In the genomic region with DNA sequence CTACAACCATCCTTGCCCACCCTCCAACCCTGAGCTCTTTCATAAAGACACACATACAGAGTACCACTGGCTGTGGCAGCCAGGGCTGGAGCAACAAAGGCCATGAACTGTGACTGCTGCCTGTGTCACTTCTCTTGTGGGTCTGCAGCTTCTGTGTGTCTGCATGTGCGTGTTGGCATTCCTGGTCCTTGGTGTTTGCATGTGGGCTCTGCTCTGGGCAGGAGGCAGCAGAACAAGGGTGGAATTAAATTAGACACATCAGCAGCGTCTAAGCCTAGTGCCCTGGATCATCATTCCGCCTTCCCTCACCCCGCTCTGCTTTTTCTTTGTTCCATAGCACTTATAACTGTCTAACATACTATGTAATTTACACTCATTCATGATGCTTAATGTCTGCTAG, we compare ENCODE assay signal across 21 cellular contexts.
DNase-seq lines count a peak whose midpoint lies in the region; FAIRE-seq and TF ChIP-seq lines count a peak whose summit lies in the region.
"Had no signal": no experiment of that assay in that cellular context is flagged by ENCODE, and none has a peak within 500 bp of the region (broad histone marks: within the 10 kb centered on the region; RNA-seq: fewer than 3 reads in every experiment).

No MANE protein-coding gene starts in this region.

- H3K27me3 Mint-ChIP-seq in neural progenitor cell (ENCODE audit: insufficient read depth, low read depth): peaks cover 6% of the 10 kb centered on the region
- H3K27me3 Mint-ChIP-seq: B cell; CD4-positive, alpha-beta T cell had no signal

- H4K91ac ChIP-seq in H1 (replicated peaks; ENCODE audit: insufficient read length, low read length): peak overlapping the region; percentile 6

- H3K36me3 ChIP-seq in cardiac muscle cell (no peaks in the 10 kb centered on the region), right atrium auricular region (no peaks in the 10 kb centered on the region), H1 (ENCODE audit: control insufficient read depth in 2 of 4, insufficient read depth in 4 of 4, low read length in 3 of 4) (no peaks in the 10 kb centered on the region), neural progenitor cell (peaks cover 5% of the 10 kb centered on the region), tibial nerve (no peaks in the 10 kb centered on the region)

- WGBS in H1 (ENCODE audit: extremely low coverage in 1 of 2, insufficient coverage in 1 of 2, insufficient read length in 1 of 2, insufficient replicate concordance in 2 of 2, low coverage in 1 of 2, low lambda C conversion rate in 2 of 2, missing lambda C conversion rate in 1 of 2), 2 experiments: 85% methylated on average over 4 of the region's 4 CpGs; no CpG with 5 or more reads in 1 of the 2 experiments
- 79 to 87% methylated on average over 4 of the region's 4 CpGs for WGBS in tibial nerve, 2 donors

- no peaks in the 10 kb centered on the region for H3K23me2 ChIP-seq in H1 (ENCODE audit: low read depth, low read length)

- H3K9me3 ChIP-seq in cardiac muscle cell (ENCODE audit: low read depth): no peaks in the 10 kb centered on the region
- H3K9me3 ChIP-seq in right atrium auricular region: no peaks in the 10 kb centered on the region
- peaks cover 4 to 5% of the 10 kb centered on the region in 2 experiments; a peak in 1 of 4 replicates for H3K9me3 ChIP-seq in H1 (ENCODE audit: insufficient read depth in 2 of 2, low read depth in 1 of 2, low read length in 1 of 2)
- peaks cover 4% of the 10 kb centered on the region for H3K9me3 ChIP-seq in neural progenitor cell (ENCODE audit: low read depth)
- H3K9me3 ChIP-seq in tibial nerve: no peaks in the 10 kb centered on the region

- no peak for TF ChIP-seq CTCF in cardiac muscle cell (IDR thresholded peaks at IDR 0.05; ENCODE audit: low read depth, low read length)
- TF ChIP-seq CTCF in right atrium auricular region (IDR thresholded peaks at IDR 0.05): no peak
- TF ChIP-seq CTCF in H1 (IDR thresholded peaks at IDR 0.05; ENCODE audit: control extremely low read depth in 1 of 3, insufficient read depth in 1 of 3, low read depth in 1 of 3, low read length in 3 of 3): no peak
- TF ChIP-seq CTCF in neural progenitor cell (IDR thresholded peaks at IDR 0.05): no peak
- no peak for TF ChIP-seq CTCF in tibial nerve (IDR thresholded peaks at IDR 0.05)

- H3K9ac ChIP-seq in H1 (replicated peaks in 1 of 4; ENCODE audit: extremely low read depth in 1 of 4, low read depth in 3 of 4, low read length in 3 of 4) (no peak overlapping the region), neural progenitor cell (no peak overlapping the region)

- H2AFZ ChIP-seq in H1 (ENCODE audit: low read length) (no peak overlapping the region), neural progenitor cell (replicated peaks) (no peak overlapping the region)

- intact Hi-C loops in posterior vena cava (cut with DNase I): no loop called here

- H4K8ac ChIP-seq in H1 (ENCODE audit: extremely low read depth, insufficient read depth, low read length): no peak overlapping the region

- peak overlapping the region; percentile 94 for H2BK12ac ChIP-seq in H1 (ENCODE audit: low read depth, low read length)

- H4K5ac ChIP-seq in H1 (ENCODE audit: insufficient read length, low read depth, low read length): no peak overlapping the region

- no peak overlapping the region for H2BK120ac ChIP-seq in H1 (replicated peaks; ENCODE audit: low read depth, low read length)

- H3K9me3 Mint-ChIP-seq in neural progenitor cell: peaks cover 11% of the 10 kb centered on the region
- H3K9me3 Mint-ChIP-seq: CD4-positive, alpha-beta T cell; HFFc6 had no signal

- H3K4me1 ChIP-seq in cardiac muscle cell (ENCODE audit: low read depth) (peaks cover 57% of the 10 kb centered on the region), right atrium auricular region (peaks cover 0 to 14% of the 10 kb centered on the region in 2 donors), H1 (replicated peaks in 1 of 4; ENCODE audit: control insufficient read depth in 3 of 4, insufficient read depth in 4 of 4, low read length in 3 of 4) (peaks cover 4 to 29% (median 27%) of the 10 kb centered on the region in 4 experiments), neural progenitor cell (peaks cover 67% of the 10 kb centered on the region), tibial nerve (no peaks in the 10 kb centered on the region)

- DNase-seq in cardiac muscle cell (ENCODE audit: low read depth in 1 of 2, low spot score in 1 of 2) (no peak), right atrium auricular region (ENCODE audit: low spot score) (no peak), H1 (ENCODE audit: low read depth in 1 of 2, low spot score in 2 of 2) (no peak), neural progenitor cell (ENCODE audit: low spot score) (no peak), NCI-H2107 treated with DMSO at 0.1 percent for 48 hours (lab: John Stamatoyannopoulos, UW; ENCODE audit: unreplicated experiment) (no peak), tibial nerve (ENCODE audit: low spot score in 2 of 2) (no peak), posterior vena cava (ENCODE audit: low spot score) (no peak)
- DNase-seq: C1 segment of cervical spinal cord; CD4-positive, alpha-beta T cell; DMS153; DMS79 treated with DMSO at 0.1 percent for 48 hours; EL; GOT3; HCEC 1CT; HFFc6 had no signal

- H3K79me1 ChIP-seq in H1 (ENCODE audit: low read depth, low read length): 0 out of 2 replicates have a peak, but pooled peaks cover 2% of the 10 kb centered on the region

- peaks cover 9% of the 10 kb centered on the region for H3K36me3 Mint-ChIP-seq in neural progenitor cell

- no peak for FAIRE-seq in H1 (lab: Jason Lieb, UNC)
- FAIRE-seq: A204.1, D721Med, G401.6, GM12891 had no signal

- peak overlapping the region; percentile 4; the same call in 1 of the 2 replicates for H2BK20ac ChIP-seq in H1 (ENCODE audit: low read length)

- peak overlapping the region; percentile 31 for H3K27ac Mint-ChIP-seq in neural progenitor cell
- H3K27ac Mint-ChIP-seq: B cell; CD4-positive, alpha-beta T cell; HFFc6 had no signal

- TF ChIP-seq EP300 in H1 (IDR thresholded peaks at IDR 0.05; ENCODE audit: borderline replicate concordance in 1 of 2, low read depth in 2 of 2, low read length in 2 of 2) (no peak), tibial nerve (IDR thresholded peaks at IDR 0.05) (no peak)

- H3F3A ChIP-seq in neural progenitor cell (ENCODE audit: low read depth): peaks cover 56% of the 10 kb centered on the region

- no peak overlapping the region for H3K14ac ChIP-seq in H1 (ENCODE audit: insufficient read length)

- no peak overlapping the region for H3K23ac ChIP-seq in H1 (ENCODE audit: insufficient read length)

- peak overlapping the region; percentile 47; the same call in 1 of the 2 replicates for H2BK15ac ChIP-seq in H1 (ENCODE audit: low read length)

- H3K79me2 ChIP-seq in H1 (ENCODE audit: control insufficient read depth in 1 of 2, insufficient read depth in 2 of 2, low read length in 2 of 2) (no peaks in the 10 kb centered on the region), neural progenitor cell (ENCODE audit: low read depth) (no peaks in the 10 kb centered on the region)

- H3K4me2 ChIP-seq in H1 (ENCODE audit: insufficient read depth in 1 of 2, low read depth in 2 of 2, low read length in 2 of 2) (no peak overlapping the region), neural progenitor cell (peak overlapping the region; percentile 20)

- peaks cover 65% of the 10 kb centered on the region for H3K4me1 Mint-ChIP-seq in neural progenitor cell
- H3K4me1 Mint-ChIP-seq: B cell had no signal

- H3K27ac ChIP-seq in cardiac muscle cell (peak overlapping the region; percentile 71), right atrium auricular region (no peak overlapping the region), H1 (ENCODE audit: low read depth, low read length) (no peak overlapping the region), neural progenitor cell (peak overlapping the region; percentile 18), tibial nerve (no peak overlapping the region)
- H3K27ac ChIP-seq: HL-60 had no signal

- no peak overlapping the region for H2BK5ac ChIP-seq in H1 (ENCODE audit: low read depth, low read length)

- H2AK5ac ChIP-seq in H1 (ENCODE audit: low read depth, low read length): no peak overlapping the region

- no peak overlapping the region for H3K4ac ChIP-seq in H1 (replicated peaks; ENCODE audit: insufficient read length, low read depth, low read length)

- POLR2A ChIA-PET in H1 (lab: Charles Lee; ENCODE audit: partially characterized antibody): interaction anchor here (1.6 kb wide), 1 partner anchor 9 kb away, joined by 3 read pairs; no protein-coding TSS in a partner anchor

- CTCF ChIA-PET in H1 (lab: Charles Lee; ENCODE audit: partially characterized antibody): interaction anchor here (1.3 to 1.6 kb wide), 3 partner anchors 10 to 54 kb away, joined by 3 to 9 read pairs (median 5); no protein-coding TSS in a partner anchor

- no peaks in the 10 kb centered on the region for H3K27me3 ChIP-seq in cardiac muscle cell
- no peaks in the 10 kb centered on the region for H3K27me3 ChIP-seq in right atrium auricular region
- no peaks in the 10 kb centered on the region for H3K27me3 ChIP-seq in H1 (replicated peaks in 1 of 4; ENCODE audit: control insufficient read depth in 3 of 4, extremely low read depth in 1 of 4, insufficient read depth in 3 of 4, low read length in 3 of 4)
- no peaks in the 10 kb centered on the region for H3K27me3 ChIP-seq in neural progenitor cell
- H3K27me3 ChIP-seq in tibial nerve: no peaks in the 10 kb centered on the region

- no peaks in the 10 kb centered on the region for H4K20me1 ChIP-seq in H1 (replicated peaks in 1 of 2; ENCODE audit: control insufficient read depth in 1 of 2, insufficient read depth in 2 of 2, low read length in 2 of 2)
- H4K20me1 ChIP-seq in neural progenitor cell (ENCODE audit: low read depth): no peaks in the 10 kb centered on the region

- no peak overlapping the region for H3K4me3 Mint-ChIP-seq in neural progenitor cell
- H3K4me3 Mint-ChIP-seq: B cell; CD4-positive, alpha-beta T cell; HFFc6 had no signal

- no peak for TF ChIP-seq POLR2A in H1 (IDR thresholded peaks at IDR 0.05; ENCODE audit: control extremely low read depth in 1 of 2, low read depth in 2 of 2, low read length in 2 of 2)
- TF ChIP-seq POLR2A in tibial nerve (IDR thresholded peaks at IDR 0.05): no peak

- peak overlapping the region; percentile 0; the same call in 1 of the 2 replicates for H3K18ac ChIP-seq in H1 (ENCODE audit: extremely low read depth, low read length)

- H3K4me3 ChIP-seq in cardiac muscle cell: no peak overlapping the region
- no peak overlapping the region for H3K4me3 ChIP-seq in right atrium auricular region
- no peak overlapping the region for H3K4me3 ChIP-seq in H1 (ENCODE audit: extremely low read depth in 1 of 4, insufficient read depth in 2 of 4, low read depth in 3 of 4, low read length in 4 of 4)
- no peak overlapping the region for H3K4me3 ChIP-seq in neural progenitor cell
- H3K4me3 ChIP-seq in tibial nerve: no peak overlapping the region

- no peak for TF ChIP-seq RAD21 in H1 (IDR thresholded peaks at IDR 0.05 in 1 of 2, conservative IDR thresholded peaks at IDR 0.05 in 1 of 2; ENCODE audit: low read depth in 2 of 2, low read length in 2 of 2)

- H3K56ac ChIP-seq in H1 (replicated peaks; ENCODE audit: insufficient read length, low read depth, low read length): no peak overlapping the region

TF ChIP-seq in H1, 55 proteins besides CTCF, POLR2A, EP300 and RAD21 (continues in another document):
- TF ChIP-seq RXRA (IDR thresholded peaks at IDR 0.05; ENCODE audit: insufficient read depth, low read depth, low read length): no peak
- no peak for TF ChIP-seq KDM4A (IDR thresholded peaks at IDR 0.05; ENCODE audit: low read depth, low read length, severe bottlenecking)
- no peak for TF ChIP-seq TBP (IDR thresholded peaks at IDR 0.05; ENCODE audit: low read depth, low read length)

Comparison
In these comparisons a context has a peak if more than half of its experiments do, and no peak if none do; other contexts are left out.
1. H3K27ac ChIP-seq: peak in cardiac muscle cell (single experiment) and neural progenitor cell (single experiment); none in right atrium auricular region (0 of 2), H1 (single experiment) and tibial nerve (0 of 4).